Comparison of ENCODE assay signal across 9 cellular contexts in the genomic region with DNA sequence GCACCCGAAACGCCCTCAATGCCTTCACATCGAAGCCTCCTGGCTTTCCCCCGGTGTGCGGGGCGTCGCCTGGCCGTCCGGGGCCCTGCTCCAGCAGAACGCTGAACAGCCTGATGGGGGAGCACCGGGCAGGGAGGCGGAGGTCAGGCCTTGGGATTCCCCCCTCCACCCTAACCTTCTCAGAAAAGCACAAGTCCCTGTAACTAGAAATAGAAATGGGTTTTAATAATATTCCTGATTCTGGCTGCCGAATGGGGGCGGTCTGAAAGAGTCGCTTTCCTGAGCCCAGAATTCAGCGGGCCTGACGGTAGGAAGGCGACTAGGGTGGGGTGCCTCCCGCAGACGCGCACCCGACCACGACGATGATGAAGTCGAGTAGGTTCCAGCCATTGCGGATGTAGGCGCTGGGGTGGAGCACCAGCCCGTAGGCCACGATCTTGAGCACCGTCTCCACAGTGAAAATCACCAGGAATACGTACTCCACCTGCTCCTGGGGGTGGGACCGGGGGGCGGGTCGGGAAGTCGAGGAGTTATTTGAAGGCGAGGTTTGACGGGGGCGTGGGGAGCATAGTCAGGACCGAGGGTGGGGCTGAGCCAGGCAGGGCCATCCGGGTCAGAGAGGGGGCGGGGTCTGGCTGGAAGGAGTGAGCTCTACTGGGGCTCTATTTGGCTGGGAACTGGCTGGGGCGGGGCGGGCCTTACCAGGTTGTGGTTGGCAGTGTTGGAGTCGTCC. TPM values are rescaled to one million over a fixed set of nuclear protein-coding genes. Genes with fewer than 3 reads are reported as not detected.
DNase-seq lines count a peak whose midpoint lies in the region; ATAC-seq and TF ChIP-seq lines count a peak whose summit lies in the region.
"Had no signal": no experiment of that assay in that cellular context is flagged by ENCODE, and none has a peak within 500 bp of the region (broad histone marks: within the 10 kb centered on the region; RNA-seq: fewer than 3 reads in every experiment).

No MANE protein-coding gene starts in this region.

- no peak overlapping the region for H3K27ac ChIP-seq in aorta (ENCODE audit: low read depth in 1 of 2, low read length in 2 of 2)

- no peaks in the 10 kb centered on the region for H3K36me3 ChIP-seq in aorta (ENCODE audit: control insufficient read depth in 1 of 2, insufficient read depth in 2 of 2, low read length in 1 of 2)

- peaks cover 10% of the 10 kb centered on the region for H3K4me1 Mint-ChIP-seq in activated T-cell treated with anti-CD3 and anti-CD28 coated beads, Interleukin-2, amount 50 U/mL, for 72 hours (ENCODE audit: low read depth)

- peak; percentile 35 for TF ChIP-seq CTCF in retinal pigment epithelial cell (conservative IDR thresholded peaks at IDR 0.05; ENCODE audit: low read depth, low read length)

- peak overlapping the region; percentile 78 to 79 for H3K4me3 Mint-ChIP-seq in activated T-cell treated with anti-CD3 and anti-CD28 coated beads, Interleukin-2, amount 50 U/mL, for 72 hours

- H3K27me3 Mint-ChIP-seq in activated T-cell treated with anti-CD3 and anti-CD28 coated beads, Interleukin-2, amount 50 U/mL, for 72 hours (ENCODE audit: low read depth), result peaks cover 10% of the 10 kb centered on the region

- H3K4me1 ChIP-seq in aorta (ENCODE audit: control insufficient read depth in 1 of 2, insufficient read depth in 2 of 2, low read length in 2 of 2), result no peaks in the 10 kb centered on the region

- no peaks in the 10 kb centered on the region for H3K9me3 Mint-ChIP-seq in activated T-cell treated with anti-CD3 and anti-CD28 coated beads, Interleukin-2, amount 50 U/mL, for 72 hours

- intact Hi-C loops in Right ventricle myocardium superior (cut with DNase I) (no loop called here), aorta (cut with DNase I) (no loop called here)

- ATAC-seq in GM21825 (IDR thresholded peaks at IDR 0.05; ENCODE audit: unreplicated experiment), result peak; percentile 51
- peak; percentile 82 to 89 for ATAC-seq in activated T-cell treated with anti-CD3 and anti-CD28 coated beads, Interleukin-2, amount 50 U/mL, for 72 hours (replicated peaks in 1 of 2)
- ATAC-seq in Right ventricle myocardium superior (ENCODE audit: poor library complexity), result peak; percentile 70
- peak; percentile 71 for ATAC-seq in aorta (ENCODE audit: low FRiP score)

- 6 to 36% methylated on average over 44 of the region's 44 CpGs for WGBS in aorta, 2 donors

- peak overlapping the region; percentile 42 for H3K27ac Mint-ChIP-seq in activated T-cell treated with anti-CD3 and anti-CD28 coated beads, Interleukin-2, amount 50 U/mL, for 72 hours

- H3K4me3 ChIP-seq in retinal pigment epithelial cell (ENCODE audit: low read length) (peak overlapping the region; percentile 31), aorta (ENCODE audit: low read length in 2 of 2) (no peak overlapping the region)

- no peaks in the 10 kb centered on the region for H3K27me3 ChIP-seq in aorta (ENCODE audit: control insufficient read depth in 1 of 2, insufficient read depth in 2 of 2, low read length in 1 of 2)

- H3K36me3 Mint-ChIP-seq in activated T-cell treated with anti-CD3 and anti-CD28 coated beads, Interleukin-2, amount 50 U/mL, for 72 hours (ENCODE audit: insufficient read depth in 2 of 2), result no peaks in the 10 kb centered on the region

- H3K9me3 ChIP-seq in aorta (ENCODE audit: control insufficient read depth, low read length), result no peaks in the 10 kb centered on the region

- DNase-seq in DMS53 treated with DMSO at 0.1 percent for 48 hours (lab: John Stamatoyannopoulos, UW; ENCODE audit: unreplicated experiment), result peak; percentile 72
- DNase-seq in NCI-H510A (lab: John Stamatoyannopoulos, UW), result peak; percentile 16
- DNase-seq in activated T-cell treated with anti-CD3 and anti-CD28 coated beads, Interleukin-2, amount 50 U/mL, for 72 hours, result peak; percentile 75 to 81
- DNase-seq in Right ventricle myocardium superior, result peak; percentile 82
- no peak for DNase-seq in retinal pigment epithelial cell (ENCODE audit: low read depth)
- peak; percentile 83 to 87 for DNase-seq in aorta
- no peak for DNase-seq in midbrain (lab: John Stamatoyannopoulos, UW)

RNA-seq across cellular contexts. Expression of a gene that starts 2.5 kb away (rescaled TPM):
- total RNA-seq in activated T-cell treated with anti-CD3 and anti-CD28 coated beads, Interleukin-2, amount 50 U/mL, for 72 hours, result 1 to 10 TPM; 3.4 to 4.1 TPM
- 0.11 TPM for total RNA-seq in Right ventricle myocardium superior
- total RNA-seq in aorta, result under 1 TPM; 0.06 to 0.42 TPM
- under 1 TPM; 0.03 to 0.38 TPM for polyA plus RNA-seq in aorta
- polyA plus RNA-seq: neural cell had no signal

RNA-seq across cellular contexts. Expression of a gene that starts 4.6 kb away (rescaled TPM):
- total RNA-seq in activated T-cell treated with anti-CD3 and anti-CD28 coated beads, Interleukin-2, amount 50 U/mL, for 72 hours, result 10 to 100 TPM; 24.5 to 27.2 TPM
- total RNA-seq in Right ventricle myocardium superior (10.8 TPM), aorta (10 to 100 TPM; 11.6 to 12.5 TPM)
- polyA plus RNA-seq in aorta, result 10 to 100 TPM in 1 of 2 donors, 1 to 10 TPM in 1; 5.3 to 17.2 TPM

RNA-seq across cellular contexts. Expression of a gene that starts 30.7 kb away (rescaled TPM):
- total RNA-seq in activated T-cell treated with anti-CD3 and anti-CD28 coated beads, Interleukin-2, amount 50 U/mL, for 72 hours, result 10 to 100 TPM in 1 of 2 donors, 1 to 10 TPM in 1; 8.7 to 15.9 TPM
- total RNA-seq in Right ventricle myocardium superior (1.6 TPM), aorta (1 to 10 TPM; 2.4 to 4.5 TPM)
- polyA plus RNA-seq in aorta, result 1 to 10 TPM; 3.0 to 5.3 TPM

RNA-seq across cellular contexts. Expression of a gene that starts 33.8 kb away (rescaled TPM):
- 10 to 100 TPM; 16.7 to 22.8 TPM for total RNA-seq in activated T-cell treated with anti-CD3 and anti-CD28 coated beads, Interleukin-2, amount 50 U/mL, for 72 hours
- not detected for total RNA-seq in Right ventricle myocardium superior
- total RNA-seq in aorta, result under 1 TPM in 1 of 2 donors, not detected in 1; 0.32 TPM
- polyA plus RNA-seq in aorta, result not detected
- polyA plus RNA-seq: neural cell had no signal

RNA-seq across cellular contexts. Expression of a gene that starts 38.9 kb away (rescaled TPM):
- total RNA-seq in activated T-cell treated with anti-CD3 and anti-CD28 coated beads, Interleukin-2, amount 50 U/mL, for 72 hours, result 10 to 100 TPM in 1 of 2 donors, 1 to 10 TPM in 1; 9.8 to 16.1 TPM
- total RNA-seq in Right ventricle myocardium superior (21.9 TPM), aorta (1 to 10 TPM; 7.9 to 9.2 TPM)
- polyA plus RNA-seq in aorta, result 1 to 10 TPM; 1.9 to 6.3 TPM

Comparison
In these comparisons a context has a peak if more than half of its experiments do, and no peak if none do; other contexts are left out.
1. DNase-seq: peak in DMS53 treated with DMSO at 0.1 percent for 48 hours (single experiment), NCI-H510A (single experiment), activated T-cell treated with anti-CD3 and anti-CD28 coated beads, Interleukin-2, amount 50 U/mL, for 72 hours (2 of 2), Right ventricle myocardium superior (single experiment) and aorta (2 of 2); none in retinal pigment epithelial cell (single experiment) and midbrain (single experiment).
2. Peak in every context shown above with its lines, with median percentiles within 50 percentile points of each other: ATAC-seq.